In the genomic region with DNA sequence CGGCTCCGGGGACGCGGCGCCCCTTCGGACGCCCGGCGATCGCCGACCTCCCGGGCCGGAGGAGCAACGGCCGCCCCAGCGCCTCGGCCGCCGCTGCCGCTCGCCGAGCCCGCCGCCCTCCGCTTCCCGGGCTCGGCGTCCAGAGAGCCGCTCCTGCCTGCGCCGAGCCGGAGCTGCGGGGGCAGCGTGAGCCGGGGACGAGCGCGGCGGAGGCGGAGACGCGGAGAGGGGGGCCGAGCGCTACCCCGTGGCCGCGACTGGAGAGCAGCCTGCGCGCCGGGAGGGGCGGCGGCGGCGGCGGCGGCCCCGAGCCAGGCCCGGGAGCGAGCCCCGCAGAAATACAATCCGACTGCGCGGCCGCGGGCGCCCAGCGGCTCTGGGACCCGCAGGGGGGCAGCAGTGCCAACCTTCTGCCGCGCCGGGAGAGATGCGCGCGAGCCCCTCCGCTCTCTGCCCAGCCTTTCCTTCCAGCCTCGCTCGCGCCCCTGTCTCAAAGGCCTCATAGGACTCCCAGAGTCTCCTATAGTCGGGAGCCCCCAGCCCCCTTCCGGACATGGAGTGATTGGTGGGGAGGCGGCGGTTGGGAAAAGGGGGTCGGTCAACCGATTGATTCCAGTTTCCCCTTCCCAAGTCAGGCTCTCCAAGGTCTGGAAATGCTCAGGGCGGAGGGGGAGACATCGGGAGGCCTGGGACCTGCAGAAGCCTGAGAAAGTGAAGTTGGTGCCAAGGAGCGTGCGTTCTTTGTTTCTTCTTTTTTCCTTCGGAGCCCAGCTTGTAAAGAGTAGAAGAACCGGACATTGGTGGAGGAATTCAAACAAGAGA, we compare ENCODE assay signal across 8 cellular contexts. TPM values are rescaled to one million over a fixed set of nuclear protein-coding genes. Genes with fewer than 3 reads are reported as not detected.
A peak's percentile ranks its signal among the peaks of the same experiment; 100 is the strongest.
DNase-seq lines count a peak whose midpoint lies in the region; ATAC-seq and TF ChIP-seq lines count a peak whose summit lies in the region.

No MANE protein-coding gene starts in this region.

- no peaks in the 10 kb centered on the region for H3K36me3 Mint-ChIP-seq in CD8-positive, alpha-beta T cell
- H3K36me3 Mint-ChIP-seq in neural crest cell (ENCODE audit: low read depth): no peaks in the 10 kb centered on the region

- peak; percentile 55 for ATAC-seq in CD8-positive, alpha-beta T cell
- ATAC-seq in foreskin keratinocyte (peak; percentile 64), GM18519 (IDR thresholded peaks at IDR 0.05; ENCODE audit: low FRiP score, unreplicated experiment) (no peak), GM18868 (IDR thresholded peaks at IDR 0.05; ENCODE audit: unreplicated experiment) (no peak)

- H3K27me3 ChIP-seq in CD8-positive, alpha-beta T cell (ENCODE audit: insufficient read depth, low read length): no peaks in the 10 kb centered on the region
- H3K27me3 ChIP-seq in foreskin keratinocyte (peaks cover 66% of the 10 kb centered on the region), uterus (peaks cover 0 to 9% of the 10 kb centered on the region in 2 donors)

- H3K9me3 ChIP-seq in CD8-positive, alpha-beta T cell (ENCODE audit: low read length): no peaks in the 10 kb centered on the region
- H3K9me3 ChIP-seq in uterus: no peaks in the 10 kb centered on the region

- peaks cover 19% of the 10 kb centered on the region for H3K4me1 ChIP-seq in CD8-positive, alpha-beta T cell (ENCODE audit: insufficient read depth, low read length)
- no peaks in the 10 kb centered on the region for H3K4me1 ChIP-seq in foreskin keratinocyte
- peaks cover 0 to 11% of the 10 kb centered on the region in 2 donors for H3K4me1 ChIP-seq in uterus

- intact Hi-C loops in CD8-positive, alpha-beta T cell (cut with DNase I, micrococcal nuclease): loop anchor here (1.0 to 5.0 kb wide), 6 partner anchors 54 to 312 kb away; no protein-coding TSS in a partner anchor
- intact Hi-C loops in uterus (cut with DNase I; ENCODE audit: low total_unique reads): no loop called here

- H3K27ac ChIP-seq in CD8-positive, alpha-beta T cell (ENCODE audit: low read depth, low read length): no peak overlapping the region
- H3K27ac ChIP-seq in foreskin keratinocyte (no peak overlapping the region), uterus (no peak overlapping the region)

- TF ChIP-seq CTCF in CD8-positive, alpha-beta T cell (IDR thresholded peaks at IDR 0.05): peak; percentile 26
- TF ChIP-seq CTCF in foreskin keratinocyte (conservative IDR thresholded peaks at IDR 0.05): peak; percentile 56
- TF ChIP-seq CTCF in neural crest cell (conservative IDR thresholded peaks at IDR 0.05): peak; percentile 44
- no peak for TF ChIP-seq CTCF in uterus (IDR thresholded peaks at IDR 0.05)

- peak in 1 of 2 donors; percentile 23 for TF ChIP-seq POLR2A in uterus (IDR thresholded peaks at IDR 0.05)

- POLR2A ChIA-PET in CD8-positive, alpha-beta T cell (lab: Charles Lee): interaction anchor here (0.8 to 1.8 kb wide), 6 partner anchors 53 to 352 kb away, joined by 3 to 7 read pairs (median 5); no protein-coding TSS in a partner anchor

- peaks cover 30% of the 10 kb centered on the region for H3K4me1 Mint-ChIP-seq in CD8-positive, alpha-beta T cell (ENCODE audit: low read depth)
- H3K4me1 Mint-ChIP-seq in neural crest cell: peaks cover 43% of the 10 kb centered on the region

- H3K36me3 ChIP-seq in CD8-positive, alpha-beta T cell (ENCODE audit: insufficient read depth, low read length): no peaks in the 10 kb centered on the region
- no peaks in the 10 kb centered on the region for H3K36me3 ChIP-seq in uterus

- CTCF ChIA-PET in CD8-positive, alpha-beta T cell (lab: Charles Lee): interaction anchor here (0.8 to 5.6 kb wide), 30 partner anchors 8 to 353 kb away, joined by 3 to 46 read pairs (median 5); no protein-coding TSS in a partner anchor

- no peaks in the 10 kb centered on the region for H3K27me3 Mint-ChIP-seq in CD8-positive, alpha-beta T cell (ENCODE audit: low read depth)
- H3K27me3 Mint-ChIP-seq in neural crest cell (ENCODE audit: low read depth): peaks cover 10% of the 10 kb centered on the region

- H3K4me3 Mint-ChIP-seq in CD8-positive, alpha-beta T cell: peak overlapping the region; percentile 65
- H3K4me3 Mint-ChIP-seq in neural crest cell: peak overlapping the region; percentile 92

- no peak overlapping the region for H3K27ac Mint-ChIP-seq in CD8-positive, alpha-beta T cell
- peak overlapping the region; percentile 81 for H3K27ac Mint-ChIP-seq in neural crest cell (ENCODE audit: unreplicated experiment)

- peak overlapping the region; percentile 27 for H3K4me3 ChIP-seq in CD8-positive, alpha-beta T cell (ENCODE audit: low read depth, low read length)
- H3K4me3 ChIP-seq in uterus: peak overlapping the region; percentile 18 to 27

- DNase-seq in CD8-positive, alpha-beta T cell: peak in 5 of 7 experiments; percentile 14 to 78 (median 37)
- DNase-seq in NCI-H1930 (lab: John Stamatoyannopoulos, UW) (peak; percentile 78 to 81), foreskin keratinocyte (no peak), neural crest cell (ENCODE audit: low read depth, low spot score) (peak; percentile 66), uterus (no peak)
- peak; percentile 78 for DNase-seq in activated CD8-positive, alpha-beta memory T cell treated with anti-CD3 and anti-CD28 coated beads for 24 hours

- no peaks in the 10 kb centered on the region for H3K9me3 Mint-ChIP-seq in CD8-positive, alpha-beta T cell
- no peaks in the 10 kb centered on the region for H3K9me3 Mint-ChIP-seq in neural crest cell

RNA-seq across cellular contexts. Expression of a gene that starts 1.0 kb away (rescaled TPM):
- total RNA-seq in CD8-positive, alpha-beta T cell: 10 to 100 TPM; 10.0 to 10.2 TPM
- 3.0 and 3.4 TPM in 2 replicates for total RNA-seq in foreskin keratinocyte
- 0.84 and 0.93 TPM in 2 replicates for polyA plus RNA-seq in foreskin keratinocyte
- 31.2 and 31.5 TPM in 2 replicates for total RNA-seq in neural crest cell
- total RNA-seq in uterus: 1 to 10 TPM in 2 of 4 donors, not detected in 2; 1.1 to 5.0 TPM

Comparison
In these comparisons a context has a peak if more than half of its experiments do, and no peak if none do; other contexts are left out.
1. ATAC-seq: peak in CD8-positive, alpha-beta T cell (single experiment) and foreskin keratinocyte (single experiment); none in GM18519 (single experiment) and GM18868 (single experiment).
2. DNase-seq: peak in CD8-positive, alpha-beta T cell (5 of 7), NCI-H1930 (2 of 2), activated CD8-positive, alpha-beta memory T cell treated with anti-CD3 and anti-CD28 coated beads for 24 hours (single experiment) and neural crest cell (single experiment); none in foreskin keratinocyte (0 of 2) and uterus (0 of 2).
3. CTCF ChIP-seq: peak in CD8-positive, alpha-beta T cell (single experiment), foreskin keratinocyte (single experiment) and neural crest cell (single experiment); none in uterus (0 of 4).